11 cellular contexts compared by ENCODE assay signal in the genomic region with DNA sequence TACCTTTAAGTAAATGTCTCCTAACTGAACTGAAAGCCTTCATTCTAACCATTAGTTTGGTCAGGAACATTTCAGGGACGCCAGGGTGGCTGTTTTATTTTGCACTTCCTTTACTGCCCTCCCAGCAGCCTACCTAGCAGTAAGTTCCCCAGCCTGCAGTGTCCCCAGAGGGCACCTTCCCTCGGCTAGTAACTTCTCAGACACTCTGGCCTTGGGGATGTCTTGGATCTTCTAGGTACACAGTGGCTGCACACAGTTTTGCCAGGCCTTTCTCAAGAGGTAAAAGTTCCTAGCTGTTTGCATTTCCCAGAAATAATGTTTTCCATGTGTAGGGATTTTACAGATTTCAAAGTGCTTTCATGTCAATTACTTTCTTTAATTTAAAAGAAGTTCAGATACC.
DNase-seq lines count a peak whose midpoint lies in the region; ATAC-seq and TF ChIP-seq lines count a peak whose summit lies in the region.
"Had no signal": no experiment of that assay in that cellular context is flagged by ENCODE, and none has a peak within 500 bp of the region (broad histone marks: within the 10 kb centered on the region; RNA-seq: fewer than 3 reads in every experiment).

No MANE protein-coding gene starts in this region.

- TF ChIP-seq CTCF in cardiac fibroblast (IDR thresholded peaks at IDR 0.05; ENCODE audit: low read depth, low read length) = no peak

- ATAC-seq in HG02642 (IDR thresholded peaks at IDR 0.05; ENCODE audit: poor library complexity, unreplicated experiment) = no peak

- H3K9ac ChIP-seq in HUES48 (ENCODE audit: low read depth, low read length) (peak overlapping the region; percentile 58; the same call in 1 of the 2 replicates), subcutaneous abdominal adipose tissue (ENCODE audit: low read length in 5 of 5) (peak overlapping the region; percentile 6 to 80 (median 35))

- H3K9me3 ChIP-seq in HUES48 (ENCODE audit: control insufficient read depth, insufficient read depth, low read length) = no peaks in the 10 kb centered on the region
- no peaks in the 10 kb centered on the region for H3K9me3 ChIP-seq in subcutaneous abdominal adipose tissue (ENCODE audit: control insufficient read depth in 5 of 5, low read length in 5 of 5)

- H3K27ac ChIP-seq in HUES48 (ENCODE audit: low read depth, low read length) (no peak overlapping the region), subcutaneous abdominal adipose tissue (ENCODE audit: low read depth, low read length) (peak overlapping the region; percentile 48)

- H3K36me3 ChIP-seq in HUES48 (ENCODE audit: control insufficient read depth, insufficient read depth, low read length) = no peaks in the 10 kb centered on the region
- H3K36me3 ChIP-seq in subcutaneous abdominal adipose tissue (ENCODE audit: control insufficient read depth in 5 of 5, insufficient read depth in 5 of 5, low read length in 5 of 5) = no peaks in the 10 kb centered on the region

- DNase-seq in cardiac fibroblast (ENCODE audit: low read depth in 2 of 2) (peak in 1 of 2 donors; percentile 37), iPS-NIHi7 (ENCODE audit: extremely low spot score) (peak; percentile 29), RKO (ENCODE audit: low spot score) (no peak), NCI-H345 treated with DMSO at 0.1 percent for 48 hours (lab: John Stamatoyannopoulos, UW; ENCODE audit: unreplicated experiment) (no peak)
- no peak for DNase-seq in stimulated activated CD4-positive, alpha-beta T cell treated with anti-CD3 and anti-CD28 coated beads, Interleukin-1b, Interleukin-23, amount 100 ng/mL, for 48 hours
- DNase-seq: effector CD8-positive, alpha-beta T cell; Kasumi-1; OCI-M1 had no signal

- H3K27me3 ChIP-seq in HUES48 (ENCODE audit: control insufficient read depth, insufficient read depth, low read length) (0 out of 2 replicates have a peak, but pooled peaks cover 6% of the 10 kb centered on the region), subcutaneous abdominal adipose tissue (ENCODE audit: control insufficient read depth in 5 of 5, insufficient read depth in 4 of 5, low read length in 5 of 5) (no peaks in the 10 kb centered on the region)

- H3K4me1 ChIP-seq in HUES48 (ENCODE audit: control insufficient read depth, insufficient read depth, low read length) = peaks cover 15% of the 10 kb centered on the region
- H3K4me1 ChIP-seq in subcutaneous abdominal adipose tissue (ENCODE audit: control insufficient read depth in 5 of 5, insufficient read depth in 5 of 5, low read length in 5 of 5) = peaks cover 0 to 12% (median 7%) of the 10 kb centered on the region in 5 donors

- H3K4me3 ChIP-seq in HUES48 (ENCODE audit: low read depth, low read length) = peak overlapping the region; percentile 84
- H3K4me3 ChIP-seq in cardiac fibroblast (replicated peaks in 1 of 2; ENCODE audit: low read depth in 2 of 2, low read length in 2 of 2) = peak overlapping the region; percentile 70 to 73
- H3K4me3 ChIP-seq in subcutaneous abdominal adipose tissue (ENCODE audit: low read depth in 1 of 5, low read length in 5 of 5) = peak overlapping the region; percentile 38 to 92 (median 83)
